In the genomic region with DNA sequence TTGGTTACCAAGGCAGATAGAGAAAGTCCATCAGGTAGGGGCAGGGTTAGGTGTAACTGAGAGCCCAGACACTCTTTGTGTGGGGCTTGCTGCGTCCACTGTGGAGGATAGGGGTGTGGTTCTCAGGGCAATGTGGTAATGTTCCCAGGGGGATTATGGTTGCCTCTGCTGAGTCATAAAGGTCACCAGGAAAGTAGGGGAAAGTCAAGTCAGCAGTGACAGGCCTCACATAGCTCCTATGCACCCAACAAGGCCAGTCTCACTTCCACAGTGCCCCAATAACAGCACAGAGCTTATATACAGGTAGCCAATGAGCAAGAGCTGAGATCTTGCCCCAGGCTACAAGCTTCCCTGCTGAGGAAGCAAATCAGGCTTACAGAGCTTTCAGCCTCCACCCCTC, we compare ENCODE assay signal across 15 cellular contexts.
DNase-seq lines count a peak whose midpoint lies in the region; ATAC-seq and TF ChIP-seq lines count a peak whose summit lies in the region.
"Had no signal": no experiment of that assay in that cellular context is flagged by ENCODE, and none has a peak within 500 bp of the region (broad histone marks: within the 10 kb centered on the region; RNA-seq: fewer than 3 reads in every experiment).

No MANE protein-coding gene starts in this region.

- H3K4me2 ChIP-seq in BLaER1 = peak overlapping the region; percentile 55

- H3K27ac ChIP-seq in BLaER1 = no peak overlapping the region
- no peak overlapping the region for H3K27ac ChIP-seq in WERI-Rb-1
- H3K27ac ChIP-seq: cardiac muscle cell, parathyroid adenoma, suprapubic skin had no signal

- H3K27me3 ChIP-seq in BLaER1 = no peaks in the 10 kb centered on the region
- H3K27me3 ChIP-seq in WERI-Rb-1 (ENCODE audit: insufficient read depth, low read depth, severe bottlenecking) = no peaks in the 10 kb centered on the region
- H3K27me3 ChIP-seq: cardiac muscle cell, suprapubic skin had no signal

- TF ChIP-seq CTCF in fibroblast of mammary gland (conservative IDR thresholded peaks at IDR 0.05; ENCODE audit: control insufficient read depth, insufficient read depth, low read depth, low read length) (no peak), WERI-Rb-1 (IDR thresholded peaks at IDR 0.05; ENCODE audit: low read depth, low read length) (no peak)

- H3K9me3 ChIP-seq in BLaER1 (peaks cover 16% of the 10 kb centered on the region), WERI-Rb-1 (ENCODE audit: severe bottlenecking) (peaks cover 3% of the 10 kb centered on the region)

- H3K4me1 ChIP-seq in BLaER1 = peaks cover 16% of the 10 kb centered on the region
- H3K4me1 ChIP-seq: parathyroid adenoma, suprapubic skin had no signal

- H3K36me3 ChIP-seq in BLaER1 (no peaks in the 10 kb centered on the region), WERI-Rb-1 (no peaks in the 10 kb centered on the region)
- H3K36me3 ChIP-seq: cardiac muscle cell, suprapubic skin had no signal

- H3K4me3 ChIP-seq in BLaER1 = no peak overlapping the region
- H3K4me3 ChIP-seq in fibroblast of mammary gland (ENCODE audit: control insufficient read depth, low read depth, low read length) = no peak overlapping the region
- no peak overlapping the region for H3K4me3 ChIP-seq in WERI-Rb-1 (ENCODE audit: low read depth, low read length)
- H3K4me3 ChIP-seq: cardiac muscle cell, suprapubic skin had no signal

- H3K9ac ChIP-seq in BLaER1 = no peak overlapping the region
- H3K9ac ChIP-seq: parathyroid adenoma had no signal

- no peaks in the 10 kb centered on the region for H4K20me1 ChIP-seq in BLaER1

- ATAC-seq in HG02610 (IDR thresholded peaks at IDR 0.05; ENCODE audit: unreplicated experiment) = peak; percentile 60
- ATAC-seq: left cardiac atrium, SK-N-SH treated with all-trans-retinoic acid at 6 μM for 48 hours had no signal

- peak; percentile 7 for DNase-seq in NCI-H460 (ENCODE audit: extremely low read depth, low read depth)
- DNase-seq in fibroblast of mammary gland (ENCODE audit: low read depth) = peak; percentile 81
- no peak for DNase-seq in COLO668 (lab: John Stamatoyannopoulos, UW; ENCODE audit: unreplicated experiment)
- no peak for DNase-seq in epidermal melanocyte (ENCODE audit: insufficient read length, low spot score)
- no peak for DNase-seq in NCI-H2171 (lab: John Stamatoyannopoulos, UW)
- DNase-seq in WERI-Rb-1 = no peak
- DNase-seq: activated naive CD4-positive, alpha-beta T cell treated with anti-CD3 and anti-CD28 coated beads for 36 hours; left cardiac atrium; NCI-H2171 treated with DMSO at 0.1 percent for 48 hours had no signal

Comparison
In these comparisons a context has a peak if more than half of its experiments do, and no peak if none do; other contexts are left out.
1. DNase-seq: peak in NCI-H460 (single experiment) and fibroblast of mammary gland (single experiment); none in COLO668 (single experiment), epidermal melanocyte (single experiment), NCI-H2171 (single experiment) and WERI-Rb-1 (single experiment).